In the genomic region with DNA sequence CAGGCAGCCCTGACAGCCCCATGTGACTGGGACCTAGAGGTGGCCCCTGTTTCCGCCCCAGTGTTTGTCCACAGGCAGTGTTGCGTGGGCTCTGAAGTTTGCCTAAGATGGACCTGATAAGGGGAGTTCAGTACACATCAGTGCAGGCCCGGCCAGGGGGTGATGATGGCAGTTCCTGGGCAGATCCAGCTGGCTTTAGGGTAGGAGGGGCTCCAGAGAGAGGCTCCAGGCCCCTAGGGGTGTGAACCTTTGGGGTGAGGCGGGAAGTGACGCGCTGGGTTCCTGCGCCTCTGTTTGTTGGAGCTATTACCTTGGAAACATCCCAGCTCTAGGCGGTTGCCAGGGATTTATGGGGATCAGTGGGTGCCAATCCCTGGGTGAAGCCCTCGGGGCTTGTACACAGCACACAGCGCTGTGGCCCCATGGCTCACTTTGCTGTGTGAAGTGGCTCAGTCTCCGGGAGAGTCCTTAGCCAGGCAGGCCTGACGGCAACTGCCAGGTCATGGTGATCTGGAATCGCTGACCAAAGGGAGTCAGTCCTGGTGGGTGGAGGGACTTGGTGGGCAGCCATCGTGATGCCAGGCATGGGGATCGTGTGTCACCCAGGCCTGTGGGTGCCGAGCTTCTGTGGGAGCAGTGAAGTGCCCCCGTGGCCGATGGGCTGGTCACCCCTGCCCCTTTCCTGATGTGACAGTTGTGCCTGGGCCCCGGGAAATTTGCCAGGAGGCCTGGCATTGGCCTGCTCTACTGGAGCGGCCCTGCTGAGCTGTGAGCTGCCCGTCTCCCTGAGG, we compare ENCODE assay signal across 8 cellular contexts.
A peak's percentile ranks its signal among the peaks of the same experiment; 100 is the strongest.
DNase-seq lines count a peak whose midpoint lies in the region; ATAC-seq and TF ChIP-seq lines count a peak whose summit lies in the region.

No MANE protein-coding gene starts in this region.

- no peaks in the 10 kb centered on the region for H3K9me3 ChIP-seq in Panc1 (ENCODE audit: control insufficient read depth, insufficient read depth, low read depth, low read length)

- POLR2A ChIA-PET in Panc1 (lab: Charles Lee), result interaction anchor here (0.6 to 2.8 kb wide), 6 partner anchors 13 to 31 kb away, joined by 3 to 13 read pairs (median 4); no protein-coding TSS in a partner anchor

- DNase-seq in ELR (ENCODE audit: low read depth), result peak; percentile 85
- no peak for DNase-seq in Panc1 (ENCODE audit: low read depth, low spot score)
- peak; percentile 80 for DNase-seq in fibroblast of pulmonary artery (ENCODE audit: low read depth)
- peak; percentile 93 for DNase-seq in renal cortical epithelial cell (ENCODE audit: low read depth)
- no peak for DNase-seq in activated T-cell treated with anti-CD3 and anti-CD28 coated beads for 4 hours
- DNase-seq in NCI-H187 (lab: John Stamatoyannopoulos, UW), result no peak
- DNase-seq in NCI-H2227 (lab: John Stamatoyannopoulos, UW; ENCODE audit: unreplicated experiment), result no peak

- peaks cover 63% of the 10 kb centered on the region for H3K4me1 ChIP-seq in Panc1 (ENCODE audit: control insufficient read depth, insufficient read depth, low read length)

- ATAC-seq in Panc1, result peak; percentile 71
- ATAC-seq in GM19463 (IDR thresholded peaks at IDR 0.05; ENCODE audit: unreplicated experiment), result no peak

- peak overlapping the region; percentile 38 to 98 for H3K4me3 ChIP-seq in Panc1 (ENCODE audit: low read depth in 2 of 2, low read length in 2 of 2)
- H3K4me3 ChIP-seq in fibroblast of pulmonary artery (replicated peaks; ENCODE audit: low read depth, low read length), result no peak overlapping the region

- TF ChIP-seq CTCF in Panc1 (IDR thresholded peaks at IDR 0.05) (no peak), fibroblast of pulmonary artery (IDR thresholded peaks at IDR 0.05; ENCODE audit: low read length, missing control alignments) (no peak)

- H3K27ac ChIP-seq in Panc1 (ENCODE audit: low read length), result peak overlapping the region; percentile 100

- CTCF ChIA-PET in Panc1 (lab: Charles Lee), result interaction anchor here (1.6 kb wide), 1 partner anchor 32 kb away, joined by 3 read pairs; no protein-coding TSS in a partner anchor

- in situ Hi-C loops in Panc1 (cut with HindIII; ENCODE audit: low pct_unique_long_range_greater_than_20kb, low sequenced_read_pairs), result no loop called here

- intact Hi-C loops in Panc1 (cut with micrococcal nuclease; ENCODE audit: unreplicated experiment), result no loop called here

- no peaks in the 10 kb centered on the region for H3K27me3 ChIP-seq in Panc1 (ENCODE audit: control insufficient read depth, insufficient read depth, low read length)

- peaks cover 6% of the 10 kb centered on the region for H3K36me3 ChIP-seq in Panc1 (ENCODE audit: control insufficient read depth, insufficient read depth, low read length)

- BruUV-seq in Panc1 (replicated peaks; lab: Mats Ljungman, UMichigan), result no TSS peak

Comparison
In these comparisons a context has a peak if more than half of its experiments do, and no peak if none do; other contexts are left out.
1. DNase-seq: peak in ELR (single experiment), fibroblast of pulmonary artery (single experiment) and renal cortical epithelial cell (single experiment); none in Panc1 (single experiment), activated T-cell treated with anti-CD3 and anti-CD28 coated beads for 4 hours (single experiment), NCI-H187 (0 of 2) and NCI-H2227 (single experiment).